Comparison of ENCODE assay signal across 9 cellular contexts in genomic region chr11:64878223-64878493, GRCh38. TPM values are rescaled to one million over a fixed set of nuclear protein-coding genes. Genes with fewer than 3 reads are reported as not detected.
DNase-seq lines count a peak whose midpoint lies in the region; ATAC-seq lines count a peak whose summit lies in the region.
"Had no signal": no experiment of that assay in that cellular context is flagged by ENCODE, and none has a peak within 500 bp of the region (broad histone marks: within the 10 kb centered on the region; RNA-seq: fewer than 3 reads in every experiment).

No MANE protein-coding gene starts in this region.

- peak; percentile 79 for DNase-seq in NCI-H2227 (lab: John Stamatoyannopoulos, UW; ENCODE audit: unreplicated experiment)
- DNase-seq in NCI-H2227 treated with DMSO at 0.1 percent for 48 hours (lab: John Stamatoyannopoulos, UW), result no peak
- peak; percentile 63 for DNase-seq in NOMO-1 treated with dmso at 0.1 percent for 144 hours (lab: John Stamatoyannopoulos, UW; ENCODE audit: unreplicated experiment)
- DNase-seq in effector memory CD4-positive, alpha-beta T cell, result no peak
- no peak for DNase-seq in naive thymus-derived CD4-positive, alpha-beta T cell
- no peak for DNase-seq in superior temporal gyrus (ENCODE audit: extremely low spot score)
- DNase-seq in cerebellum (ENCODE audit: low spot score), result no peak
- no peak for DNase-seq in inferior parietal cortex (ENCODE audit: extremely low spot score)

- H3K9me3 ChIP-seq in effector memory CD4-positive, alpha-beta T cell (ENCODE audit: control insufficient read depth, low read length), result no peaks in the 10 kb centered on the region
- H3K9me3 ChIP-seq in naive thymus-derived CD4-positive, alpha-beta T cell (ENCODE audit: control insufficient read depth in 2 of 3, low read length in 3 of 3), result no peaks in the 10 kb centered on the region

- CTCF ChIA-PET in naive thymus-derived CD4-positive, alpha-beta T cell (lab: Charles Lee), result interaction anchor here (0.7 to 30.3 kb wide), 5 partner anchors 10 to 231 kb away, joined by 3 to 945 read pairs (median 4); partner anchors contain the start of gene CDC42BPG

- H3K9me3 Mint-ChIP-seq in naive thymus-derived CD4-positive, alpha-beta T cell, result peaks cover 0 to 3% (median 0%) of the 10 kb centered on the region in 11 donors

- peaks cover 9% of the 10 kb centered on the region for H3K36me3 ChIP-seq in effector memory CD4-positive, alpha-beta T cell (ENCODE audit: control insufficient read depth, insufficient read depth, low read length)
- peaks cover 3 to 22% (median 10%) of the 10 kb centered on the region in 3 experiments for H3K36me3 ChIP-seq in naive thymus-derived CD4-positive, alpha-beta T cell (ENCODE audit: control insufficient read depth in 2 of 3, insufficient read depth in 3 of 3, low read length in 3 of 3)

- H3K27me3 Mint-ChIP-seq in naive thymus-derived CD4-positive, alpha-beta T cell, result no peaks in the 10 kb centered on the region

- peaks cover 45% of the 10 kb centered on the region for H3K4me1 ChIP-seq in effector memory CD4-positive, alpha-beta T cell (ENCODE audit: control insufficient read depth, insufficient read depth, low read length, poor library complexity, severe bottlenecking)
- H3K4me1 ChIP-seq in naive thymus-derived CD4-positive, alpha-beta T cell (ENCODE audit: control insufficient read depth in 2 of 2, insufficient read depth in 2 of 2, low read length in 2 of 2), result peaks cover 44 to 48% of the 10 kb centered on the region in 2 donors

- peak overlapping the region; percentile 95 to 99 (median 98) for H3K4me3 Mint-ChIP-seq in naive thymus-derived CD4-positive, alpha-beta T cell

- peaks cover 51 to 68% (median 62%) of the 10 kb centered on the region in 7 donors for H3K4me1 Mint-ChIP-seq in naive thymus-derived CD4-positive, alpha-beta T cell

- intact Hi-C loops in naive thymus-derived CD4-positive, alpha-beta T cell (cut with micrococcal nuclease), result loop anchor here (1.0 to 5.0 kb wide), 14 partner anchors 9 to 619 kb away; partner anchors contain the start of genes ATG2A (in 2 of the 2), PPP2R5B (in 2 of the 2), CDCA5 (in 1 of the 2) and MAP4K2 (in 1 of the 2)

- H3K27ac Mint-ChIP-seq in naive thymus-derived CD4-positive, alpha-beta T cell, result peak overlapping the region; percentile 84 to 95 (median 92)

- peaks cover 0 to 30% (median 17%) of the 10 kb centered on the region in 5 donors for H3K36me3 Mint-ChIP-seq in naive thymus-derived CD4-positive, alpha-beta T cell

- H3K4me3 ChIP-seq in effector memory CD4-positive, alpha-beta T cell (ENCODE audit: insufficient read depth, low read depth, low read length, poor library complexity, severe bottlenecking), result peak overlapping the region; percentile 95
- peak overlapping the region; percentile 100 for H3K4me3 ChIP-seq in naive thymus-derived CD4-positive, alpha-beta T cell (ENCODE audit: low read length)

- peak; percentile 19 for ATAC-seq in naive thymus-derived CD4-positive, alpha-beta T cell

- POLR2A ChIA-PET in naive thymus-derived CD4-positive, alpha-beta T cell (lab: Charles Lee), result interaction anchor here (0.7 to 26.0 kb wide), 9 partner anchors 13 to 134 kb away, joined by 3 to 1324 read pairs (median 4); partner anchors contain the start of genes CDC42BPG, PPP2R5B and RASGRP2

- H3K27ac ChIP-seq in effector memory CD4-positive, alpha-beta T cell (ENCODE audit: insufficient read depth, low read length, poor library complexity, severe bottlenecking), result peak overlapping the region; percentile 85
- H3K27ac ChIP-seq in naive thymus-derived CD4-positive, alpha-beta T cell (ENCODE audit: low read depth, low read length), result peak overlapping the region; percentile 80

- H3K27me3 ChIP-seq in effector memory CD4-positive, alpha-beta T cell (replicated peaks; ENCODE audit: control insufficient read depth, insufficient read depth, low read length, poor library complexity, severe bottlenecking), result no peaks in the 10 kb centered on the region
- H3K27me3 ChIP-seq in naive thymus-derived CD4-positive, alpha-beta T cell (ENCODE audit: control insufficient read depth in 2 of 2, insufficient read depth in 2 of 2, low read length in 2 of 2), result no peaks in the 10 kb centered on the region

RNA-seq across cellular contexts. Expression of gene EHD1, which starts 0.3 kb away (rescaled TPM):
- total RNA-seq in naive thymus-derived CD4-positive, alpha-beta T cell, result 100 to 1,000 TPM; 124 to 263 (median 208) TPM
- polyA plus RNA-seq in naive thymus-derived CD4-positive, alpha-beta T cell, result 100 to 1,000 TPM; 102 to 141 TPM
- 34.0 TPM for total RNA-seq in cerebellum

RNA-seq across cellular contexts. Expression of gene CDC42BPG, which starts 33.7 kb away (rescaled TPM):
- total RNA-seq in naive thymus-derived CD4-positive, alpha-beta T cell, result 1 to 10 TPM in 4 of 5 experiments, under 1 TPM in 1; 0.22 to 9.2 (median 8.1) TPM
- polyA plus RNA-seq in naive thymus-derived CD4-positive, alpha-beta T cell, result under 1 TPM; 0.27 to 0.47 TPM
- total RNA-seq in cerebellum, result 1.4 TPM

RNA-seq across cellular contexts. Expression of gene ATG2A, which starts 38.9 kb away (rescaled TPM):
- total RNA-seq in naive thymus-derived CD4-positive, alpha-beta T cell, result 100 to 1,000 TPM in 1 of 5 experiments, 10 to 100 TPM in 4; 30.6 to 105 (median 36.2) TPM
- 1 to 10 TPM; 3.4 to 5.2 TPM for polyA plus RNA-seq in naive thymus-derived CD4-positive, alpha-beta T cell
- total RNA-seq in cerebellum, result 9.6 TPM

RNA-seq across cellular contexts. Expression of gene PPP2R5B, which starts 46.3 kb away (rescaled TPM):
- 10 to 100 TPM; 11.9 to 19.1 (median 18.8) TPM for total RNA-seq in naive thymus-derived CD4-positive, alpha-beta T cell
- polyA plus RNA-seq in naive thymus-derived CD4-positive, alpha-beta T cell, result 1 to 10 TPM; 4.5 to 7.5 TPM
- 18.2 TPM for total RNA-seq in cerebellum

RNA-seq across cellular contexts. Expression of gene GPHA2, which starts 57.5 kb away (rescaled TPM):
- under 1 TPM in 1 of 5 experiments, not detected in 4; 0.48 TPM for total RNA-seq in naive thymus-derived CD4-positive, alpha-beta T cell
- polyA plus RNA-seq in naive thymus-derived CD4-positive, alpha-beta T cell, result not detected
- not detected for total RNA-seq in cerebellum
- total RNA-seq: Daoy had no signal

Comparison
In these comparisons a context has a peak if more than half of its experiments do, and no peak if none do; other contexts are left out.
1. DNase-seq: peak in NCI-H2227 (single experiment) and NOMO-1 treated with dmso at 0.1 percent for 144 hours (single experiment); none in NCI-H2227 treated with DMSO at 0.1 percent for 48 hours (single experiment), effector memory CD4-positive, alpha-beta T cell (0 of 3), naive thymus-derived CD4-positive, alpha-beta T cell (0 of 9), superior temporal gyrus (single experiment), cerebellum (single experiment) and inferior parietal cortex (single experiment).